Comparison of ENCODE assay signal across 8 cellular contexts in genomic region chr12:55726911-55727310, GRCh38. TPM values are rescaled to one million over a fixed set of nuclear protein-coding genes. Genes with fewer than 3 reads are reported as not detected.
A peak's percentile ranks its signal among the peaks of the same experiment; 100 is the strongest.
DNase-seq lines count a peak whose midpoint lies in the region; ATAC-seq and TF ChIP-seq lines count a peak whose summit lies in the region.

No MANE protein-coding gene starts in this region.

- peak overlapping the region; percentile 87 for H3K4me3 ChIP-seq in SK-N-MC
- peak overlapping the region; percentile 73 to 98 (median 81) for H3K4me3 ChIP-seq in esophagus muscularis mucosa
- H3K4me3 ChIP-seq in ovary, result peak overlapping the region; percentile 96

- intact Hi-C loops in CD14-positive monocyte (cut with micrococcal nuclease) (loop anchor here in 1 of 2 donors (5.0 kb wide), 1 partner anchor 315 kb away; the partner anchor contains the start of gene RPS26), esophagus muscularis mucosa (cut with DNase I) (no loop called here), ovary (cut with DNase I) (loop anchor here in 1 of 4 donors (5.0 kb wide), 1 partner anchor 200 kb away; the partner anchor contains the start of gene PYM1)

- H3K27ac ChIP-seq in SK-N-MC (no peak overlapping the region), esophagus muscularis mucosa (replicated peaks in 1 of 4) (peak overlapping the region; percentile 89 to 100 (median 98)), ovary (peak overlapping the region in 1 of 2 donors; percentile 99)

- H3K27ac Mint-ChIP-seq in CD14-positive monocyte, result peak overlapping the region in 6 of 7 donors; percentile 76 to 97 (median 90)

- ATAC-seq in HG03521 (IDR thresholded peaks at IDR 0.05; ENCODE audit: unreplicated experiment), result no peak
- no peak for ATAC-seq in GM21717 (IDR thresholded peaks at IDR 0.05; ENCODE audit: unreplicated experiment)
- ATAC-seq in GM19452 (IDR thresholded peaks at IDR 0.05; ENCODE audit: unreplicated experiment), result no peak

- no peak overlapping the region for H3K9ac ChIP-seq in SK-N-MC (ENCODE audit: insufficient read length)

- H3K9me3 Mint-ChIP-seq in CD14-positive monocyte, result peaks cover 0 to 4% (median 0%) of the 10 kb centered on the region in 7 donors

- H3K27me3 Mint-ChIP-seq in CD14-positive monocyte (ENCODE audit: low read depth in 3 of 3), result peaks cover 0 to 3% (median 0%) of the 10 kb centered on the region in 3 donors

- H3K36me3 ChIP-seq in SK-N-MC (ENCODE audit: insufficient read depth, low read length) (peaks cover 32% of the 10 kb centered on the region), esophagus muscularis mucosa (peaks cover 17 to 45% (median 38%) of the 10 kb centered on the region in 4 donors), ovary (no peaks in the 10 kb centered on the region)

- no peak for DNase-seq in CD14-positive monocyte (ENCODE audit: low spot score)
- no peak for DNase-seq in SK-N-MC (ENCODE audit: low read depth, low spot score)
- DNase-seq in esophagus muscularis mucosa (ENCODE audit: extremely low spot score), result no peak
- peak in 1 of 5 donors; percentile 31 for DNase-seq in ovary
- DNase-seq in GM20000 (ENCODE audit: low spot score), result no peak

- peaks cover 51% of the 10 kb centered on the region for H3K4me1 Mint-ChIP-seq in CD14-positive monocyte

- H3K27me3 ChIP-seq in esophagus muscularis mucosa (no peaks in the 10 kb centered on the region), ovary (no peaks in the 10 kb centered on the region)

- H3K9me3 ChIP-seq in SK-N-MC (ENCODE audit: low read depth, low read length) (no peaks in the 10 kb centered on the region), esophagus muscularis mucosa (no peaks in the 10 kb centered on the region), ovary (no peaks in the 10 kb centered on the region)

- TF ChIP-seq CTCF in CD14-positive monocyte (IDR thresholded peaks at IDR 0.05) (no peak), esophagus muscularis mucosa (IDR thresholded peaks at IDR 0.05) (no peak), ovary (IDR thresholded peaks at IDR 0.05) (no peak), GM20000 (IDR thresholded peaks at IDR 0.05; ENCODE audit: extremely low read depth, missing control alignments) (no peak)

- TF ChIP-seq EP300 in esophagus muscularis mucosa (IDR thresholded peaks at IDR 0.05), result no peak
- no peak for TF ChIP-seq EP300 in ovary (IDR thresholded peaks at IDR 0.05)

- TF ChIP-seq POLR2A in esophagus muscularis mucosa (IDR thresholded peaks at IDR 0.05; ENCODE audit: low read depth) (no peak), ovary (IDR thresholded peaks at IDR 0.05) (no peak)

- H3K4me1 ChIP-seq in esophagus muscularis mucosa (peaks cover 53 to 85% (median 77%) of the 10 kb centered on the region in 4 donors), ovary (ENCODE audit: insufficient read depth) (peaks cover 12% of the 10 kb centered on the region)

- WGBS in esophagus muscularis mucosa, result 42% methylated on average over 8 of the region's 10 CpGs
- 23 to 47% (median 33%) methylated on average over 10 of the region's 10 CpGs for WGBS in ovary, 3 donors

- peaks cover 44 to 50% of the 10 kb centered on the region in 2 donors for H3K36me3 Mint-ChIP-seq in CD14-positive monocyte

- H3K4me3 Mint-ChIP-seq in CD14-positive monocyte, result peak overlapping the region; percentile 90

RNA-seq across cellular contexts. Expression of gene CD63, which starts 1.9 kb away (rescaled TPM):
- polyA plus RNA-seq in CD14-positive monocyte, result 1,000 to 10,000 TPM in 1 of 2 donors, 100 to 1,000 TPM in 1; 988 to 1,099 TPM
- total RNA-seq in esophagus muscularis mucosa, result 1,000 to 10,000 TPM in 1 of 4 donors, 100 to 1,000 TPM in 3; 742 to 1,177 (median 845) TPM
- total RNA-seq in ovary, result 100 to 1,000 TPM; 406 to 954 (median 762) TPM
- 1,000 to 10,000 TPM in 1 of 2 donors, 100 to 1,000 TPM in 1; 676 to 1,943 TPM for polyA plus RNA-seq in ovary

RNA-seq across cellular contexts. Expression of gene RDH5, which starts 6.7 kb away (rescaled TPM):
- polyA plus RNA-seq in CD14-positive monocyte, result 1 to 10 TPM; 1.2 TPM
- 10 to 100 TPM; 13.8 to 23.0 (median 17.2) TPM for total RNA-seq in esophagus muscularis mucosa
- total RNA-seq in ovary, result 1 to 10 TPM; 3.7 to 8.9 (median 7.2) TPM
- polyA plus RNA-seq in ovary, result 1 to 10 TPM; 5.1 to 5.9 TPM

RNA-seq across cellular contexts. Expression of gene BLOC1S1, which starts 11.1 kb away (rescaled TPM):
- 100 to 1,000 TPM; 222 to 223 TPM for polyA plus RNA-seq in CD14-positive monocyte
- total RNA-seq in esophagus muscularis mucosa, result 100 to 1,000 TPM; 159 to 253 (median 196) TPM
- 100 to 1,000 TPM in 4 of 7 donors, 10 to 100 TPM in 3; 96.0 to 143 (median 120) TPM for total RNA-seq in ovary
- polyA plus RNA-seq in ovary, result 100 to 1,000 TPM; 101 to 214 TPM

RNA-seq across cellular contexts. Expression of gene GDF11, which starts 16.0 kb away (rescaled TPM):
- polyA plus RNA-seq in CD14-positive monocyte, result under 1 TPM; 0.08 to 0.09 TPM
- total RNA-seq in esophagus muscularis mucosa, result 1 to 10 TPM; 1.7 to 9.0 (median 4.9) TPM
- 10 to 100 TPM in 4 of 7 donors, 1 to 10 TPM in 3; 2.2 to 27.7 (median 12.3) TPM for total RNA-seq in ovary
- polyA plus RNA-seq in ovary, result 1 to 10 TPM; 3.4 to 8.0 TPM

RNA-seq across cellular contexts. Expression of gene ITGA7, which starts 19.2 kb away (rescaled TPM):
- under 1 TPM; 0.23 to 0.55 TPM for polyA plus RNA-seq in CD14-positive monocyte
- 100 to 1,000 TPM; 155 to 245 (median 218) TPM for total RNA-seq in esophagus muscularis mucosa
- 10 to 100 TPM in 5 of 7 donors, 1 to 10 TPM in 2; 4.9 to 69.6 (median 25.9) TPM for total RNA-seq in ovary
- 10 to 100 TPM; 19.5 to 38.3 TPM for polyA plus RNA-seq in ovary
